In genomic region chr7:77837275-77837674, GRCh38 we compare ENCODE assay signal across 19 cellular contexts. TPM values are rescaled to one million over a fixed set of nuclear protein-coding genes. Genes with fewer than 3 reads are reported as not detected.
DNase-seq lines count a peak whose midpoint lies in the region; ATAC-seq and TF ChIP-seq lines count a peak whose summit lies in the region.
"Had no signal": no experiment of that assay in that cellular context is flagged by ENCODE, and none has a peak within 500 bp of the region (broad histone marks: within the 10 kb centered on the region; RNA-seq: fewer than 3 reads in every experiment).

No MANE protein-coding gene starts in this region.

- peaks cover 39% of the 10 kb centered on the region for H4K20me1 ChIP-seq in smooth muscle cell (ENCODE audit: low read depth)

- DNase-seq in NCI-H510A treated with DMSO at 0.1 percent for 48 hours (lab: John Stamatoyannopoulos, UW) (peak; percentile 6), NCI-H510A (lab: John Stamatoyannopoulos, UW) (no peak), NCI-H2081 treated with DMSO at 0.1 percent for 48 hours (lab: John Stamatoyannopoulos, UW) (peak; percentile 65), body of pancreas (no peak), smooth muscle cell (lab: John Stamatoyannopoulos, UW; ENCODE audit: unreplicated experiment) (no peak), KBM-7 (no peak)
- DNase-seq: activated CD4-positive, alpha-beta memory T cell treated with anti-CD3 and anti-CD28 coated beads for 36 hours; activated T-cell treated with anti-CD3 and anti-CD28 coated beads for 4 hours; amniotic stem cell; DMS 273 treated with DMSO at 0.1 percent for 48 hours; midbrain; posterior cingulate gyrus; stimulated activated CD4-positive, alpha-beta T cell treated with anti-CD3 and anti-CD28 coated beads, Interleukin-4, amount 100 ng/mL, for 24 hours had no signal

- H3F3A ChIP-seq in smooth muscle cell (ENCODE audit: low read depth), result no peaks in the 10 kb centered on the region

- no peak overlapping the region for H3K4me3 ChIP-seq in body of pancreas
- H3K4me3 ChIP-seq in smooth muscle cell, result no peak overlapping the region
- H3K4me3 ChIP-seq: esophagus muscularis mucosa, SJSA1 had no signal

- in situ Hi-C loops in KBM-7 (cut with MboI; ENCODE audit: low pct_unique_long_range_greater_than_20kb, low sequenced_read_pairs), result no loop called here

- TF ChIP-seq CTCF in body of pancreas (IDR thresholded peaks at IDR 0.05) (no peak), smooth muscle cell (IDR thresholded peaks at IDR 0.05; ENCODE audit: borderline replicate concordance, insufficient read depth, poor library complexity, severe bottlenecking) (no peak)

- H3K36me3 ChIP-seq in body of pancreas (replicated peaks in 1 of 2; ENCODE audit: insufficient read depth in 1 of 2, low read depth in 2 of 2) (no peaks in the 10 kb centered on the region), smooth muscle cell (ENCODE audit: low read depth) (no peaks in the 10 kb centered on the region)
- H3K36me3 ChIP-seq: esophagus muscularis mucosa, SJSA1 had no signal

- peaks cover 93% of the 10 kb centered on the region for H3K79me2 ChIP-seq in smooth muscle cell (ENCODE audit: low read depth)

- intact Hi-C loops in body of pancreas (cut with DNase I), result no loop called here

- WGBS in body of pancreas, 2 donors, result 6 to 13% methylated on average over 2 of the region's 2 CpGs
- WGBS in smooth muscle cell (ENCODE audit: low lambda C conversion rate), result 37% methylated on average over 2 of the region's 2 CpGs

- TF ChIP-seq POLR2A in body of pancreas (IDR thresholded peaks at IDR 0.05), result no peak

- no peaks in the 10 kb centered on the region for H3K27me3 ChIP-seq in body of pancreas
- H3K27me3 ChIP-seq in smooth muscle cell (ENCODE audit: low read depth), result no peaks in the 10 kb centered on the region
- H3K27me3 ChIP-seq: esophagus muscularis mucosa, SJSA1 had no signal

- no peak overlapping the region for H3K9ac ChIP-seq in smooth muscle cell (ENCODE audit: low read depth)

- H3K27ac ChIP-seq in body of pancreas (peak overlapping the region in 1 of 4 donors; percentile 39), smooth muscle cell (ENCODE audit: low read depth) (peak overlapping the region; percentile 77)
- H3K27ac ChIP-seq: esophagus muscularis mucosa, SJSA1 had no signal

- peak overlapping the region; percentile 32 for H3K4me2 ChIP-seq in smooth muscle cell

- no peak overlapping the region for H2AFZ ChIP-seq in smooth muscle cell (ENCODE audit: low read depth)

- no peaks in the 10 kb centered on the region for H3K9me3 ChIP-seq in body of pancreas
- H3K9me3 ChIP-seq in smooth muscle cell (replicated peaks; ENCODE audit: low read depth), result no peaks in the 10 kb centered on the region
- H3K9me3 ChIP-seq: esophagus muscularis mucosa, SJSA1 had no signal

- H3K4me1 ChIP-seq in body of pancreas (peaks cover 17% of the 10 kb centered on the region), smooth muscle cell (ENCODE audit: low read depth) (no peaks in the 10 kb centered on the region)

- ATAC-seq in body of pancreas (peak; percentile 64), HG03378 (IDR thresholded peaks at IDR 0.05; ENCODE audit: unreplicated experiment) (no peak), HG02588 (IDR thresholded peaks at IDR 0.05; ENCODE audit: unreplicated experiment) (no peak)
- ATAC-seq: left lobe of liver, WTC11 had no signal

RNA-seq across cellular contexts. Expression of gene PHTF2, which starts 38.7 kb away (rescaled TPM):
- total RNA-seq in body of pancreas, result 1 to 10 TPM; 7.9 to 9.6 TPM
- total RNA-seq in smooth muscle cell, result 100 and 130 TPM in 2 replicates
- polyA plus RNA-seq in smooth muscle cell, result 56.5 and 66.6 TPM in 2 replicates

RNA-seq across cellular contexts. Expression of gene TMEM60, which starts 39.0 kb away (rescaled TPM):
- total RNA-seq in body of pancreas (1 to 10 TPM in 1 of 2 donors, not detected in 1; 9.6 TPM), smooth muscle cell (12.1 and 28.6 TPM in 2 replicates)
- 22.5 and 28.0 TPM in 2 replicates for polyA plus RNA-seq in smooth muscle cell

Comparison
In these comparisons a context has a peak if more than half of its experiments do, and no peak if none do; other contexts are left out.
1. DNase-seq: peak in NCI-H510A treated with DMSO at 0.1 percent for 48 hours (single experiment) and NCI-H2081 treated with DMSO at 0.1 percent for 48 hours (single experiment); none in NCI-H510A (single experiment), body of pancreas (0 of 4), smooth muscle cell (single experiment) and KBM-7 (single experiment).